ENCODE assay signal across 13 cellular contexts in the genomic region with DNA sequence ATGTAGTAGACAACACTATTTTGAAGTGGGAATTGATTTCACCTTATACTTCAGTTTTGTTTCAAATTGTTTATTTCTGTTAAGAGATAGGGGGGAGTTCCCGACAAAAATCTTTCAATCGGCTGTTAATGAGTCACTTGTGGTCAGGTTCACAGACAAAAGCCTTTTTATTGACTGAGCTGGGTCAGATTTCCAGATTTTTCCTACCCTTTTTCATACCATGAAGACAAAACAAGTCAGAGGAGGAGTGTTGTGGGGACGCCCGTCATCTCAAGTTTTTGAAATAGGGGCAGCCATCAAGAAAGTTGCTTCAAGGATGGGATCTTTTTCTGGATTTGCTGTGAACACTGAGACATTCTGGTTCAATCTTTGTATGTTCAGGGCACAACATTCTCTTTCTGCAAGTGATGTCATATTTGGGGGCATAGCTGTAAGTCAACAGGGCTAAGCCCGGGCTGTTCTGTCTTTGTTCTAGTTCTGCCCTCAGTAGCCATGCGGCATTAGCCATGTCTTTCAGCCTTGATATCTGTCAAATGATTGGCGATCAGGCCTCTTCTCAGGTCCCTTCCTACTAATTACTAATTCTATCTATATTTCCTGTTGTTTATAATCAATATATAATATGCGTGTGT.
DNase-seq lines count a peak whose midpoint lies in the region; ATAC-seq and TF ChIP-seq lines count a peak whose summit lies in the region.
"Had no signal": no experiment of that assay in that cellular context is flagged by ENCODE, and none has a peak within 500 bp of the region (broad histone marks: within the 10 kb centered on the region; RNA-seq: fewer than 3 reads in every experiment).

No MANE protein-coding gene starts in this region.

- H3K9me3 Mint-ChIP-seq in MCF 10A (ENCODE audit: unreplicated experiment): peaks cover 8% of the 10 kb centered on the region
- H3K9me3 Mint-ChIP-seq: brain had no signal

- no peaks in the 10 kb centered on the region for H3K27me3 Mint-ChIP-seq in MCF 10A (ENCODE audit: insufficient read depth, unreplicated experiment)
- H3K27me3 Mint-ChIP-seq: activated CD8-positive, alpha-beta memory T cell treated with anti-CD3 and anti-CD28 coated beads, Interleukin-2, amount 10 ng/mL, durations not matched to agents 7 days and 5 days had no signal

- H3K9me3 ChIP-seq in breast epithelium (no peaks in the 10 kb centered on the region), PC-3 (ENCODE audit: low read length) (no peaks in the 10 kb centered on the region), testis (no peaks in the 10 kb centered on the region)
- H3K9me3 ChIP-seq: heart right ventricle had no signal

- H3K9me2 ChIP-seq in PC-3 (replicated peaks; ENCODE audit: low read length): no peaks in the 10 kb centered on the region

- H3K27me3 ChIP-seq in breast epithelium: no peaks in the 10 kb centered on the region
- no peaks in the 10 kb centered on the region for H3K27me3 ChIP-seq in PC-3 (ENCODE audit: low read length)
- no peaks in the 10 kb centered on the region for H3K27me3 ChIP-seq in testis
- H3K27me3 ChIP-seq: heart right ventricle had no signal

- BruUV-seq in MCF 10A (replicated peaks; lab: Mats Ljungman, UMichigan) (no TSS peak), PC-3 (replicated peaks; lab: Mats Ljungman, UMichigan) (no TSS peak)

- no peaks in the 10 kb centered on the region for H3K79me2 ChIP-seq in PC-3 (ENCODE audit: low read length)

- intact Hi-C loops in MCF 10A (cut with micrococcal nuclease) (no loop called here), breast epithelium (cut with DNase I; ENCODE audit: low total_unique reads) (no loop called here), PC-3 (cut with micrococcal nuclease) (loop anchor here (5.0 to 10.0 kb wide), 3 partner anchors 51 to 496 kb away; a partner anchor contains a TSS), testis (cut with DNase I; ENCODE audit: low total_unique reads) (no loop called here)

- 80 to 82% methylated on average over 8 of the region's 8 CpGs for WGBS in testis, 2 donors

- no peak overlapping the region for H3K9ac ChIP-seq in PC-3 (ENCODE audit: low read length)

- TF ChIP-seq POLR2A in breast epithelium (IDR thresholded peaks at IDR 0.05) (no peak), testis (IDR thresholded peaks at IDR 0.05) (no peak)

- H3K4me3 ChIP-seq in breast epithelium (no peak overlapping the region), PC-3 (ENCODE audit: low read length) (no peak overlapping the region), fibroblast of pulmonary artery (replicated peaks; ENCODE audit: low read depth, low read length) (no peak overlapping the region), testis (no peak overlapping the region)
- H3K4me3 ChIP-seq: heart right ventricle had no signal

- no peak overlapping the region for H3K4me3 Mint-ChIP-seq in MCF 10A (ENCODE audit: unreplicated experiment)
- H3K4me3 Mint-ChIP-seq: activated CD8-positive, alpha-beta memory T cell treated with anti-CD3 and anti-CD28 coated beads, Interleukin-2, amount 10 ng/mL, durations not matched to agents 7 days and 5 days; brain had no signal

- no peaks in the 10 kb centered on the region for H3K36me3 ChIP-seq in breast epithelium
- H3K36me3 ChIP-seq in PC-3 (ENCODE audit: low read depth, low read length): no peaks in the 10 kb centered on the region
- H3K36me3 ChIP-seq in testis (ENCODE audit: low read depth, missing control alignments): no peaks in the 10 kb centered on the region
- H3K36me3 ChIP-seq: heart right ventricle had no signal

- ATAC-seq in PC-3: peak; percentile 71
- ATAC-seq: activated CD8-positive, alpha-beta memory T cell treated with anti-CD3 and anti-CD28 coated beads, Interleukin-2, amount 10 ng/mL, durations not matched to agents 7 days and 5 days; heart right ventricle had no signal

- CTCF ChIA-PET in MCF 10A (lab: Yijun Ruan, JAX) (no interaction called here), PC-3 (lab: Charles Lee) (no interaction called here)

- H3K4me2 ChIP-seq in PC-3 (ENCODE audit: low read length): peak overlapping the region; percentile 80

- DNase-seq in MCF 10A (ENCODE audit: unreplicated experiment) (peak; percentile 47), breast epithelium (ENCODE audit: low spot score in 2 of 2) (no peak), PC-3 (peak; percentile 81), fibroblast of pulmonary artery (ENCODE audit: low read depth) (peak; percentile 55), superior temporal gyrus (ENCODE audit: extremely low spot score) (no peak), testis (no peak), CD1c-positive myeloid dendritic cell (ENCODE audit: extremely low spot score) (no peak)
- DNase-seq in stimulated activated CD4-positive, alpha-beta T cell treated with anti-CD3 and anti-CD28 coated beads, Interleukin-4, amount 100 ng/mL, for 24 hours: no peak
- DNase-seq: activated CD8-positive, alpha-beta memory T cell treated with anti-CD3 and anti-CD28 coated beads, Interleukin-2, amount 10 ng/mL, durations not matched to agents 7 days and 5 days; heart right ventricle; NCI-H1930; stimulated activated CD4-positive, alpha-beta T cell treated with anti-CD3 and anti-CD28 coated beads, Interleukin-4, amount 100 ng/mL, for 4 hours had no signal

- no peaks in the 10 kb centered on the region for H3F3A ChIP-seq in PC-3 (ENCODE audit: low read length, unreplicated experiment)

- no peaks in the 10 kb centered on the region for H3K36me3 Mint-ChIP-seq in MCF 10A (ENCODE audit: insufficient read depth, unreplicated experiment)
- H3K36me3 Mint-ChIP-seq: activated CD8-positive, alpha-beta memory T cell treated with anti-CD3 and anti-CD28 coated beads, Interleukin-2, amount 10 ng/mL, durations not matched to agents 7 days and 5 days; brain had no signal

- POLR2A ChIA-PET in MCF 10A (lab: Yijun Ruan, JAX) (interaction anchor here (0.7 to 1.4 kb wide), 3 partner anchors 9 to 75 kb away, joined by 3 to 4 read pairs (median 3); no protein-coding TSS in a partner anchor), PC-3 (lab: Charles Lee; ENCODE audit: unreplicated experiment) (interaction anchor here (0.6 kb wide), 1 partner anchor 498 kb away, joined by 4 read pairs; no protein-coding TSS in a partner anchor)

- no peaks in the 10 kb centered on the region for H3K4me1 ChIP-seq in breast epithelium
- peaks cover 57% of the 10 kb centered on the region for H3K4me1 ChIP-seq in PC-3 (ENCODE audit: insufficient read depth, low read length)
- no peaks in the 10 kb centered on the region for H3K4me1 ChIP-seq in testis

- H2AFZ ChIP-seq in PC-3 (ENCODE audit: low read length): peak overlapping the region; percentile 74

- peak overlapping the region; percentile 95 for H3K27ac Mint-ChIP-seq in MCF 10A (ENCODE audit: low read depth, unreplicated experiment)
- H3K27ac Mint-ChIP-seq: activated CD8-positive, alpha-beta memory T cell treated with anti-CD3 and anti-CD28 coated beads, Interleukin-2, amount 10 ng/mL, durations not matched to agents 7 days and 5 days; brain had no signal

- H3K4me1 Mint-ChIP-seq in MCF 10A (ENCODE audit: insufficient read depth, unreplicated experiment): peaks cover 30% of the 10 kb centered on the region
- H3K4me1 Mint-ChIP-seq: activated CD8-positive, alpha-beta memory T cell treated with anti-CD3 and anti-CD28 coated beads, Interleukin-2, amount 10 ng/mL, durations not matched to agents 7 days and 5 days had no signal

- TF ChIP-seq CTCF in MCF 10A (IDR thresholded peaks at IDR 0.05; ENCODE audit: unreplicated experiment) (no peak), breast epithelium (IDR thresholded peaks at IDR 0.05) (no peak), PC-3 (conservative IDR thresholded peaks at IDR 0.05; ENCODE audit: low read depth, low read length) (no peak), fibroblast of pulmonary artery (IDR thresholded peaks at IDR 0.05; ENCODE audit: low read length, missing control alignments) (no peak), testis (IDR thresholded peaks at IDR 0.05) (no peak)

- no peaks in the 10 kb centered on the region for H4K20me1 ChIP-seq in PC-3 (ENCODE audit: low read length)

- no peak overlapping the region for H3K27ac ChIP-seq in breast epithelium
- H3K27ac ChIP-seq in PC-3 (ENCODE audit: low read length): peak overlapping the region; percentile 72
- no peak overlapping the region for H3K27ac ChIP-seq in testis

Comparison
In these comparisons a context has a peak if more than half of its experiments do, and no peak if none do; other contexts are left out.
1. DNase-seq: peak in MCF 10A (single experiment), PC-3 (single experiment) and fibroblast of pulmonary artery (single experiment); none in breast epithelium (0 of 2), superior temporal gyrus (single experiment), testis (single experiment), CD1c-positive myeloid dendritic cell (single experiment) and stimulated activated CD4-positive, alpha-beta T cell treated with anti-CD3 and anti-CD28 coated beads, Interleukin-4, amount 100 ng/mL, for 24 hours (single experiment).